9 cellular contexts compared by ENCODE assay signal in the genomic region with DNA sequence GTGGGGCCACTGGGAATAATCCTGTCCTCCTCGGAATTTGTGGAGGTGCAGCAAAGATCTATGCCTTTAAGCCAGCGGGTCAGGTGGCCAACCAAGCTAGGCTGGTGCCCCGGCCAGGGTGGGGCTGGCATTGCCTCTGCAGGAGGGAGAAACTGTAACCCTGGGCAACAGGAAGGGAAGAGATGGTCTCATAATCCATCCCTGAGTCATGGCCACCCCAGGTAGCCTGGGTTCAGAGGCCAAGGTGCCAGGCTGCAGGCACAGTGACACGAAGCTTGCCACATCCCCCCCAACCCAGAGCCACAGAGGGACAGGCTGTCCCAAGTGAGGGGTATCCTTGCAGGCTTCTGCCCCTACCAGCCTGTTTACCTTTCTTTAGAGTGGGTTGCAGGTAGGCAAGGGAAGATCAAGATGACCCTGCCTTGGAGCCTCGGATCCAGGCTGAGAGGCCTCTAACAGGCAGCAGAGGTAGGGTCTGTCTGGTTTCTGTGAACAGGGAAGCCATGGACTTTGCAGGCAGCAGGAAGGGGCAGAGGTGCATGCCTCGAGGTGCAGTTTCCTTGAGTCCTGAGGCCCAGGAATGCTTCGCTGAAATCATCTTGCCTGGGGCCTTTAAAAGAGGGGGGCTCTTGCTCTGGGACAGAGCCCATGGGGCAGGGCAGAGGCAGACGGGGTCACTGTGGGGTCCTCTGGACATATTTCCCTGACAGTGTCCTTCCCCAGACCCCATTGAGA. TPM values are rescaled to one million over a fixed set of nuclear protein-coding genes. Genes with fewer than 3 reads are reported as not detected.
DNase-seq lines count a peak whose midpoint lies in the region; ATAC-seq, FAIRE-seq and TF ChIP-seq lines count a peak whose summit lies in the region.
"Had no signal": no experiment of that assay in that cellular context is flagged by ENCODE, and none has a peak within 500 bp of the region (broad histone marks: within the 10 kb centered on the region; RNA-seq: fewer than 3 reads in every experiment).

No MANE protein-coding gene starts in this region.

- no peak for FAIRE-seq in pancreas (lab: Jason Lieb, UNC)

- H3K27me3 Mint-ChIP-seq in effector memory CD8-positive, alpha-beta T cell: no peaks in the 10 kb centered on the region

- peak overlapping the region; percentile 11 for H3K9ac ChIP-seq in BLaER1
- H3K9ac ChIP-seq in Loucy (ENCODE audit: low read depth, low read length, poor library complexity, severe bottlenecking): peak overlapping the region; percentile 63

- H4K20me1 ChIP-seq in BLaER1 (peaks cover 76% of the 10 kb centered on the region), Loucy (ENCODE audit: insufficient read depth, low read length, poor library complexity, severe bottlenecking) (peaks cover 69% of the 10 kb centered on the region)

- H3K4me2 ChIP-seq in BLaER1 (peak overlapping the region; percentile 97), Loucy (ENCODE audit: low read depth, low read length, poor library complexity, severe bottlenecking) (peak overlapping the region; percentile 89)

- H3K4me3 ChIP-seq in BLaER1 (no peak overlapping the region), Loucy (ENCODE audit: low read length, poor library complexity, severe bottlenecking) (peak overlapping the region; percentile 88), pancreas (peak overlapping the region in 2 of 4 donors; percentile 0 to 2)
- H3K4me3 ChIP-seq: mucosa of descending colon had no signal

- H3K4me1 Mint-ChIP-seq in effector memory CD8-positive, alpha-beta T cell (ENCODE audit: low read depth in 2 of 2): peaks cover 76 to 82% of the 10 kb centered on the region in 2 donors

- H3F3A ChIP-seq in Loucy (ENCODE audit: low read depth): no peaks in the 10 kb centered on the region; the same call in 1 of the 2 replicates

- no peaks in the 10 kb centered on the region for H3K9me2 ChIP-seq in Loucy (replicated peaks; ENCODE audit: low read depth, low read length)

- H3K4me1 ChIP-seq in BLaER1 (peaks cover 79% of the 10 kb centered on the region), Loucy (ENCODE audit: insufficient read depth, low read length, poor library complexity, severe bottlenecking) (peaks cover 55% of the 10 kb centered on the region), pancreas (peaks cover 29 to 37% (median 33%) of the 10 kb centered on the region in 3 donors)

- H3K27ac Mint-ChIP-seq in effector memory CD8-positive, alpha-beta T cell: peak overlapping the region; percentile 88 to 93

- H3K36me3 ChIP-seq in BLaER1 (peaks cover 14% of the 10 kb centered on the region), Loucy (ENCODE audit: insufficient read depth, low read length) (peaks cover 12% of the 10 kb centered on the region; the same call in 1 of the 2 replicates), pancreas (peaks cover 0 to 10% (median 0%) of the 10 kb centered on the region in 3 donors)

- H3K27ac ChIP-seq in BLaER1 (peak overlapping the region; percentile 62), pancreas (peak overlapping the region in 3 of 4 donors; percentile 91 to 92 (median 91))

- no peaks in the 10 kb centered on the region for H3K9me3 Mint-ChIP-seq in effector memory CD8-positive, alpha-beta T cell

- H3K9me3 ChIP-seq in BLaER1 (no peaks in the 10 kb centered on the region), Loucy (ENCODE audit: insufficient read depth, low read depth, low read length) (no peaks in the 10 kb centered on the region), pancreas (no peaks in the 10 kb centered on the region)
- H3K9me3 ChIP-seq: mucosa of descending colon had no signal

- no peaks in the 10 kb centered on the region for H3K27me3 ChIP-seq in BLaER1
- H3K27me3 ChIP-seq in Loucy (ENCODE audit: insufficient read depth, low read length, poor library complexity, severe bottlenecking): no peaks in the 10 kb centered on the region
- no peaks in the 10 kb centered on the region for H3K27me3 ChIP-seq in pancreas

- H3K79me2 ChIP-seq in Loucy (ENCODE audit: insufficient read depth, low read length): peaks cover 85% of the 10 kb centered on the region

- no peak for DNase-seq in effector memory CD8-positive, alpha-beta T cell
- DNase-seq in pancreas (peak in 2 of 6 donors; percentile 41 to 72), HPDE6-E6E7 (ENCODE audit: extremely low spot score) (no peak), NCI-H510A (lab: John Stamatoyannopoulos, UW) (no peak), NCI-H446 (lab: John Stamatoyannopoulos, UW) (no peak), midbrain (lab: John Stamatoyannopoulos, UW) (no peak)
- DNase-seq: mucosa of descending colon had no signal

- intact Hi-C loops in pancreas (cut with DNase I): no loop called here

- no peak for TF ChIP-seq CTCF in Loucy (conservative IDR thresholded peaks at IDR 0.05; ENCODE audit: low read length)
- no peak for TF ChIP-seq CTCF in pancreas (IDR thresholded peaks at IDR 0.05)

- 36% methylated on average over 8 of the region's 8 CpGs for WGBS in pancreas, 2 donors

- H3K4me3 Mint-ChIP-seq in effector memory CD8-positive, alpha-beta T cell: peak overlapping the region; percentile 99

- no peak for ATAC-seq in effector memory CD8-positive, alpha-beta T cell (replicated peaks)
- no peak for ATAC-seq in pancreas
- ATAC-seq: mucosa of descending colon had no signal

- H3K36me3 Mint-ChIP-seq in effector memory CD8-positive, alpha-beta T cell (ENCODE audit: insufficient read depth): peaks cover 65% of the 10 kb centered on the region

- no peak overlapping the region for H2AFZ ChIP-seq in Loucy (ENCODE audit: low read length)

RNA-seq across cellular contexts. Expression of a gene that starts 4.0 kb away (rescaled TPM):
- total RNA-seq in pancreas: 10 to 100 TPM; 48.2 to 98.6 (median 60.9) TPM
- polyA plus RNA-seq in pancreas: 10 to 100 TPM; 35.7 to 36.0 TPM

RNA-seq across cellular contexts. Expression of a gene that starts 20.3 kb away (rescaled TPM):
- 100 to 1,000 TPM; 569 to 994 (median 828) TPM for total RNA-seq in pancreas
- 1,000 to 10,000 TPM; 1,404 to 1,507 TPM for polyA plus RNA-seq in pancreas

RNA-seq across cellular contexts. Expression of a gene that starts 48.7 kb away (rescaled TPM):
- 10 to 100 TPM in 1 of 6 donors, 1 to 10 TPM in 5; 7.5 to 11.4 (median 8.0) TPM for total RNA-seq in pancreas
- polyA plus RNA-seq in pancreas: 10 to 100 TPM; 19.4 to 24.0 TPM
